16 cellular contexts compared by ENCODE assay signal in genomic region chr17:40483679-40484078, GRCh38. TPM values are rescaled to one million over a fixed set of nuclear protein-coding genes. Genes with fewer than 3 reads are reported as not detected.
DNase-seq lines count a peak whose midpoint lies in the region; ATAC-seq, FAIRE-seq and TF ChIP-seq lines count a peak whose summit lies in the region.
"Had no signal": no experiment of that assay in that cellular context is flagged by ENCODE, and none has a peak within 500 bp of the region (broad histone marks: within the 10 kb centered on the region; RNA-seq: fewer than 3 reads in every experiment).

No MANE protein-coding gene starts in this region.

- H2AFZ ChIP-seq in HCT116 (ENCODE audit: low read depth, low read length, poor library complexity, severe bottlenecking), result no peak overlapping the region
- H2AFZ ChIP-seq: parathyroid adenoma had no signal

- H3K4me3 Mint-ChIP-seq in CD4-positive, CD25-positive, alpha-beta regulatory T cell, result no peak overlapping the region
- no peak overlapping the region for H3K4me3 Mint-ChIP-seq in activated T-helper 17 cell treated with anti-CD3 and anti-CD28 coated beads, Interleukin-2, amount 50 U/mL, for 72 hours
- H3K4me3 Mint-ChIP-seq: H9 had no signal

- H3K4me1 Mint-ChIP-seq in CD4-positive, CD25-positive, alpha-beta regulatory T cell, result peaks cover 13 to 61% (median 32%) of the 10 kb centered on the region in 4 donors
- H3K4me1 Mint-ChIP-seq in activated T-helper 17 cell treated with anti-CD3 and anti-CD28 coated beads, Interleukin-2, amount 50 U/mL, for 72 hours, result peaks cover 55% of the 10 kb centered on the region

- no peak for TF ChIP-seq POLR2A in HCT116 (IDR thresholded peaks at IDR 0.05; ENCODE audit: borderline replicate concordance, extremely low read depth, insufficient read depth, insufficient read length)

- no peaks in the 10 kb centered on the region for H3K9me3 Mint-ChIP-seq in CD4-positive, CD25-positive, alpha-beta regulatory T cell
- H3K9me3 Mint-ChIP-seq in activated T-helper 17 cell treated with anti-CD3 and anti-CD28 coated beads, Interleukin-2, amount 50 U/mL, for 72 hours, result peaks cover 4% of the 10 kb centered on the region
- H3K9me3 Mint-ChIP-seq: H9 had no signal

- 0 out of 2 replicates have a peak overlapping the region, but pooled peaks have one; percentile 19 for H3K9ac ChIP-seq in HCT116 (ENCODE audit: low read length)
- H3K9ac ChIP-seq: BLaER1, parathyroid adenoma had no signal

- DNase-seq in CD4-positive, CD25-positive, alpha-beta regulatory T cell, result no peak
- DNase-seq in HCT116 (ENCODE audit: low read depth, low spot score), result no peak
- DNase-seq in left colon, result no peak
- no peak for DNase-seq in RCC 7860 (ENCODE audit: low spot score)
- no peak for DNase-seq in dedifferentiated amniotic fluid mesenchymal stem cell (ENCODE audit: extremely low spot score)
- no peak for DNase-seq in RPMI8226
- DNase-seq: H9, hippocampal formation, mucosa of descending colon, NCI-H345, SJCRH30, thyroid gland had no signal

- no peaks in the 10 kb centered on the region for H3K79me2 ChIP-seq in HCT116 (ENCODE audit: insufficient read depth, low read length)
- H3K79me2 ChIP-seq: parathyroid adenoma had no signal

- FAIRE-seq in RCC 7860 (lab: Jason Lieb, UNC), result no peak

- peaks cover 30% of the 10 kb centered on the region for H3K4me1 ChIP-seq in CD4-positive, CD25-positive, alpha-beta regulatory T cell (ENCODE audit: control insufficient read depth, insufficient read depth, low read length, poor library complexity, severe bottlenecking)
- H3K4me1 ChIP-seq in HCT116 (ENCODE audit: control insufficient read depth in 1 of 2, insufficient read depth in 2 of 2, low read length in 2 of 2), result peaks cover 71 to 92% of the 10 kb centered on the region in 2 experiments
- H3K4me1 ChIP-seq: parathyroid adenoma had no signal

- no peaks in the 10 kb centered on the region for H3K27me3 ChIP-seq in CD4-positive, CD25-positive, alpha-beta regulatory T cell (ENCODE audit: control insufficient read depth, insufficient read depth, low read length)
- no peaks in the 10 kb centered on the region for H3K27me3 ChIP-seq in HCT116 (ENCODE audit: insufficient read depth, low read length)
- H3K27me3 ChIP-seq: BLaER1, SJCRH30, thyroid gland had no signal

- BruUV-seq in HCT116 (replicated peaks; lab: Mats Ljungman, UMichigan), result no TSS peak

- CTCF ChIA-PET in HCT116 (lab: Charles Lee), result interaction anchor here (1.8 kb wide), 1 partner anchor 8 kb away, joined by 4 read pairs; no protein-coding TSS in a partner anchor

- RAD21 ChIA-PET in HCT116 (lab: Charles Lee; ENCODE audit: low non-redundant PET in 1 of 2, low total read pairs in 2 of 2, uncharacterized antibody in 2 of 2, unreplicated experiment in 2 of 2), result no interaction called here

- H4K20me1 ChIP-seq in HCT116 (ENCODE audit: insufficient read depth), result no peaks in the 10 kb centered on the region
- H4K20me1 ChIP-seq: BLaER1 had no signal

- no peaks in the 10 kb centered on the region for H3K36me3 Mint-ChIP-seq in CD4-positive, CD25-positive, alpha-beta regulatory T cell
- peaks cover 7% of the 10 kb centered on the region for H3K36me3 Mint-ChIP-seq in activated T-helper 17 cell treated with anti-CD3 and anti-CD28 coated beads, Interleukin-2, amount 50 U/mL, for 72 hours (ENCODE audit: low read depth)

- H3K4me3 ChIP-seq in CD4-positive, CD25-positive, alpha-beta regulatory T cell (ENCODE audit: low read depth, low read length), result no peak overlapping the region
- H3K4me3 ChIP-seq in HCT116 (replicated peaks in 1 of 2; ENCODE audit: low read depth in 1 of 2, low read length in 2 of 2), result no peak overlapping the region
- H3K4me3 ChIP-seq: BLaER1, mucosa of descending colon, SJCRH30, skin epidermis, thyroid gland had no signal

- peak overlapping the region; percentile 51; the same call in 1 of the 2 replicates for H3K4me2 ChIP-seq in HCT116 (ENCODE audit: low read length)
- H3K4me2 ChIP-seq: BLaER1 had no signal

- no peaks in the 10 kb centered on the region for H3K36me3 ChIP-seq in CD4-positive, CD25-positive, alpha-beta regulatory T cell (ENCODE audit: control insufficient read depth, insufficient read depth, low read length)
- peaks cover 5 to 14% of the 10 kb centered on the region in 2 experiments; a peak in 3 of 4 replicates for H3K36me3 ChIP-seq in HCT116 (ENCODE audit: control insufficient read depth in 1 of 2, insufficient read depth in 2 of 2, low read length in 2 of 2)
- H3K36me3 ChIP-seq: BLaER1, SJCRH30 had no signal

- no peak for TF ChIP-seq CTCF in HCT116 (IDR thresholded peaks at IDR 0.05 in 2 of 3, conservative IDR thresholded peaks at IDR 0.05 in 1 of 3; ENCODE audit: borderline replicate concordance in 1 of 3, insufficient read depth in 1 of 3, low read depth in 2 of 3, low read length in 2 of 3)

- no peak for TF ChIP-seq RAD21 in HCT116 (IDR thresholded peaks at IDR 0.05; ENCODE audit: low read depth)

- H3K9me2 ChIP-seq in HCT116 (ENCODE audit: insufficient read depth), result no peaks in the 10 kb centered on the region

- no peaks in the 10 kb centered on the region for H3K9me3 ChIP-seq in CD4-positive, CD25-positive, alpha-beta regulatory T cell (ENCODE audit: control insufficient read depth in 2 of 2, low read length in 2 of 2)
- H3K9me3 ChIP-seq in HCT116 (ENCODE audit: control insufficient read depth in 1 of 2, insufficient read depth in 1 of 2, low read depth in 1 of 2, low read length in 2 of 2), result no peaks in the 10 kb centered on the region
- H3K9me3 ChIP-seq: BLaER1, mucosa of descending colon, SJCRH30, thyroid gland had no signal

- intact Hi-C loops in HCT116 (cut with micrococcal nuclease), result no loop called here
- intact Hi-C loops in left colon (cut with DNase I, micrococcal nuclease), result loop anchor here in 1 of 2 donors (5.0 kb wide), 1 partner anchor 46 kb away; no protein-coding TSS in a partner anchor

- no peak for ATAC-seq in CD4-positive, CD25-positive, alpha-beta regulatory T cell (ENCODE audit: low read depth in 2 of 2)
- ATAC-seq in HCT116 (no peak), left colon (peak; percentile 41)
- ATAC-seq in activated T-helper 17 cell treated with anti-CD3 and anti-CD28 coated beads, Interleukin-2, amount 50 U/mL, for 72 hours (replicated peaks), result no peak
- ATAC-seq: mucosa of descending colon had no signal

- peak overlapping the region; percentile 66 to 99 (median 91) for H3K27ac Mint-ChIP-seq in CD4-positive, CD25-positive, alpha-beta regulatory T cell
- peak overlapping the region; percentile 45 for H3K27ac Mint-ChIP-seq in activated T-helper 17 cell treated with anti-CD3 and anti-CD28 coated beads, Interleukin-2, amount 50 U/mL, for 72 hours
- H3K27ac Mint-ChIP-seq: H9 had no signal

- POLR2A ChIA-PET in HCT116 (lab: Charles Lee), result interaction anchor here (1.1 kb wide), 1 partner anchor 18 kb away, joined by 3 read pairs; the partner anchor contains the start of gene TNS4

- no peak overlapping the region for H3K27ac ChIP-seq in CD4-positive, CD25-positive, alpha-beta regulatory T cell (ENCODE audit: insufficient read depth, low read length, poor library complexity, severe bottlenecking)
- H3K27ac ChIP-seq in HCT116 (ENCODE audit: low read depth, low read length), result no peak overlapping the region; the same call in 1 of the 2 replicates
- H3K27ac ChIP-seq: BLaER1, parathyroid adenoma, SJCRH30, thyroid gland had no signal

- H3K27me3 Mint-ChIP-seq in CD4-positive, CD25-positive, alpha-beta regulatory T cell, result peaks cover 4% of the 10 kb centered on the region
- H3K27me3 Mint-ChIP-seq in activated T-helper 17 cell treated with anti-CD3 and anti-CD28 coated beads, Interleukin-2, amount 50 U/mL, for 72 hours, result no peaks in the 10 kb centered on the region

TF ChIP-seq in HCT116, 20 proteins besides CTCF, POLR2A, EP300 and RAD21 (continues in another document):
- TF ChIP-seq SP1 (IDR thresholded peaks at IDR 0.05; ENCODE audit: low read depth) (no peak), EZH2phosphoT487 (IDR thresholded peaks at IDR 0.05; ENCODE audit: borderline replicate concordance) (no peak), EGR1 (IDR thresholded peaks at IDR 0.05; ENCODE audit: low read depth) (no peak), ELF1 (IDR thresholded peaks at IDR 0.05; ENCODE audit: borderline replicate concordance, low read depth) (no peak), ATF3 (IDR thresholded peaks at IDR 0.05) (no peak), YY1 (IDR thresholded peaks at IDR 0.05; ENCODE audit: extremely low read depth, insufficient replicate concordance, low read depth, low read length) (no peak), ZBTB33 (IDR thresholded peaks at IDR 0.05; ENCODE audit: extremely low read depth, insufficient replicate concordance, low read length) (no peak)

RNA-seq across cellular contexts. Expression of gene TNS4, which starts 17.7 kb away (rescaled TPM):
- 1.1 TPM for total RNA-seq in CD4-positive, CD25-positive, alpha-beta regulatory T cell
- polyA plus RNA-seq in CD4-positive, CD25-positive, alpha-beta regulatory T cell, result under 1 TPM in 1 of 4 donors, not detected in 3; 0.16 TPM
- total RNA-seq in HCT116 (2021; ENCODE audit: unreplicated experiment) (36.6 TPM), left colon (10 to 100 TPM in 1 of 2 donors, 1 to 10 TPM in 1; 2.5 to 10.5 TPM)
- 7.4 and 9.3 TPM in 2 replicates for polyA plus RNA-seq in HCT116 (2012)
- 10 to 100 TPM in 1 of 2 donors, 1 to 10 TPM in 1; 8.8 to 19.8 TPM for total RNA-seq in activated T-helper 17 cell treated with anti-CD3 and anti-CD28 coated beads, Interleukin-2, amount 50 U/mL, for 72 hours
- total RNA-seq: SJCRH30 had no signal

RNA-seq across cellular contexts. Expression of gene IGFBP4, which starts 40.4 kb away (rescaled TPM):
- total RNA-seq in CD4-positive, CD25-positive, alpha-beta regulatory T cell, result 3.7 TPM
- polyA plus RNA-seq in CD4-positive, CD25-positive, alpha-beta regulatory T cell, result 1 to 10 TPM in 3 of 4 donors, under 1 TPM in 1; 0.63 to 1.3 (median 1.2) TPM
- total RNA-seq in HCT116 (2021; ENCODE audit: unreplicated experiment) (2.0 TPM), left colon (100 to 1,000 TPM; 148 to 209 TPM)
- 0.34 TPM in 1 of 2 replicates, not detected in the other for polyA plus RNA-seq in HCT116 (2012)
- 10 to 100 TPM in 1 of 2 donors, 1 to 10 TPM in 1; 5.3 to 33.8 TPM for total RNA-seq in activated T-helper 17 cell treated with anti-CD3 and anti-CD28 coated beads, Interleukin-2, amount 50 U/mL, for 72 hours

Comparison
In these comparisons a context has a peak if more than half of its experiments do, and no peak if none do; other contexts are left out.
1. RNA of gene IGFBP4, which starts 40.4 kb away (total RNA-seq): 148 to 209 TPM in left colon; 5.3 to 33.8 TPM in activated T-helper 17 cell treated with anti-CD3 and anti-CD28 coated beads, Interleukin-2, amount 50 U/mL, for 72 hours, 3.7 TPM in CD4-positive, CD25-positive, alpha-beta regulatory T cell (single experiment) and 2.0 TPM in HCT116 (single experiment); every median in the first group is over 4 times any median in the second.